In the genomic region with DNA sequence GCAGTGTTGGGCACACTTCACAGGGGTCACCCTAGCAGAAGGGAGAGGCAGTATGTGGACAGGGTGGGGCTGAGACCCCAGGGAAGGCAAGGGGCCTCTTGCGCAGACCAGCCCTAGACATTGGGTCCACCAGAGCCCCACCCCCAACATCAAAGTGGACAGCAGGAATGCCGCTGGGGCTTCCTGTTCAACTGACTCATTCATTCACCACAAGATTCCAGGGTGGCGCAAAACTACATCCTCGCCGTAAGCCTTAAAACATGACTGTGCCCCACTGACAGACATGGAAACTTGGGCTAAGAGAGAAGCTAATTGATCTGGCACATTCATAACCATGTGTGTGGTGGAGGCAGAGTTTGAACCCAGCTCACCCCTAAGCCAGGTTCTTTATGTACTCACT, we compare ENCODE assay signal across 13 cellular contexts. TPM values are rescaled to one million over a fixed set of nuclear protein-coding genes. Genes with fewer than 3 reads are reported as not detected.
DNase-seq lines count a peak whose midpoint lies in the region; ATAC-seq and TF ChIP-seq lines count a peak whose summit lies in the region.
"Had no signal": no experiment of that assay in that cellular context is flagged by ENCODE, and none has a peak within 500 bp of the region (broad histone marks: within the 10 kb centered on the region; RNA-seq: fewer than 3 reads in every experiment).

No MANE protein-coding gene starts in this region.

- WGBS in mesodermal cell (ENCODE audit: insufficient coverage in 2 of 2), 2 experiments, result 90 to 100% methylated on average over 3 to 5 of the region's 5 CpGs

- H3K36me3 Mint-ChIP-seq in central memory CD8-positive, alpha-beta T cell (ENCODE audit: insufficient read depth), result no peaks in the 10 kb centered on the region

- H3K27ac ChIP-seq in mesodermal cell (ENCODE audit: low read depth, low read length, severe bottlenecking), result peak overlapping the region; percentile 45
- H3K27ac ChIP-seq in gastrocnemius medialis, result no peak overlapping the region
- H3K27ac ChIP-seq: dorsolateral prefrontal cortex, psoas muscle, VCaP had no signal

- H3K27me3 Mint-ChIP-seq in central memory CD8-positive, alpha-beta T cell, result peaks cover 57% of the 10 kb centered on the region

- no peak overlapping the region for H3K4me3 ChIP-seq in AG10803 (ENCODE audit: low read length)
- H3K4me3 ChIP-seq in mesodermal cell (ENCODE audit: extremely low read depth, insufficient read depth, low read length, poor library complexity, severe bottlenecking), result no peak overlapping the region
- H3K4me3 ChIP-seq in gastrocnemius medialis, result no peak overlapping the region
- H3K4me3 ChIP-seq: dorsolateral prefrontal cortex, MG63, psoas muscle had no signal

- ATAC-seq in central memory CD8-positive, alpha-beta T cell (replicated peaks; ENCODE audit: extremely low read depth, poor library complexity, severe bottlenecking), result no peak
- ATAC-seq in gastrocnemius medialis, result no peak
- ATAC-seq: psoas muscle had no signal

- no peak for TF ChIP-seq CTCF in AG10803 (conservative IDR thresholded peaks at IDR 0.05; ENCODE audit: low read length)
- TF ChIP-seq CTCF in gastrocnemius medialis (IDR thresholded peaks at IDR 0.05 in 4 of 5, conservative IDR thresholded peaks at IDR 0.05 in 1 of 5), result no peak

- TF ChIP-seq POLR2A in gastrocnemius medialis (IDR thresholded peaks at IDR 0.05), result no peak

- no peaks in the 10 kb centered on the region for H3K9me3 Mint-ChIP-seq in central memory CD8-positive, alpha-beta T cell
- H3K9me3 Mint-ChIP-seq: activated T-helper 2 cell treated with anti-CD3 and anti-CD28 coated beads, Interferon-gamma antibody, Interleukin-2, Interleukin-4, amounts not matched to agents 10 μg/mL and 5 μg/mL and 100 μg/mL, durations not matched to agents 14 hours and 24 hours and 36 hours had no signal

- intact Hi-C loops in gastrocnemius medialis (cut with DNase I; ENCODE audit: low total_unique reads), result no loop called here

- H3K4me1 Mint-ChIP-seq in central memory CD8-positive, alpha-beta T cell, result no peaks in the 10 kb centered on the region

- no peaks in the 10 kb centered on the region for H3K9me3 ChIP-seq in mesodermal cell (ENCODE audit: control insufficient read depth, low read length)
- H3K9me3 ChIP-seq in gastrocnemius medialis, result no peaks in the 10 kb centered on the region
- H3K9me3 ChIP-seq: MG63, psoas muscle had no signal

- peak; percentile 96 for DNase-seq in AG10803 (ENCODE audit: low read depth)
- DNase-seq in LoVo (ENCODE audit: low spot score), result peak; percentile 45
- DNase-seq in central memory CD8-positive, alpha-beta T cell (ENCODE audit: low spot score in 2 of 2), result no peak
- DNase-seq in NCI-H1930 (lab: John Stamatoyannopoulos, UW), result no peak
- DNase-seq in NCI-H2171 treated with DMSO at 0.1 percent for 48 hours (lab: John Stamatoyannopoulos, UW), result no peak
- no peak for DNase-seq in gastrocnemius medialis
- DNase-seq in central memory CD4-positive, alpha-beta T cell, result no peak
- DNase-seq: dorsolateral prefrontal cortex, MG63, psoas muscle had no signal

- H3K27me3 ChIP-seq in gastrocnemius medialis, result no peaks in the 10 kb centered on the region
- H3K27me3 ChIP-seq: dorsolateral prefrontal cortex, MG63 had no signal

- H3K36me3 ChIP-seq in mesodermal cell (ENCODE audit: control insufficient read depth, insufficient read depth, low read length) (no peaks in the 10 kb centered on the region), gastrocnemius medialis (no peaks in the 10 kb centered on the region)

- H3K4me1 ChIP-seq in mesodermal cell (ENCODE audit: control insufficient read depth, insufficient read depth, low read length, poor library complexity, severe bottlenecking), result peaks cover 40% of the 10 kb centered on the region
- no peaks in the 10 kb centered on the region for H3K4me1 ChIP-seq in gastrocnemius medialis
- H3K4me1 ChIP-seq: psoas muscle had no signal

- in situ Hi-C loops in gastrocnemius medialis (cut with MboI; ENCODE audit: low sequenced_read_pairs in 4 of 4), result no loop called here

- peak overlapping the region; percentile 61 for H3K27ac Mint-ChIP-seq in central memory CD8-positive, alpha-beta T cell (ENCODE audit: low read depth)
- H3K27ac Mint-ChIP-seq: activated T-helper 2 cell treated with anti-CD3 and anti-CD28 coated beads, Interferon-gamma antibody, Interleukin-2, Interleukin-4, amounts not matched to agents 10 μg/mL and 5 μg/mL and 100 μg/mL, durations not matched to agents 14 hours and 24 hours and 36 hours had no signal

- no peak overlapping the region for H3K4me3 Mint-ChIP-seq in central memory CD8-positive, alpha-beta T cell

RNA-seq across cellular contexts. Expression of gene COL16A1, which starts 14.0 kb away (rescaled TPM):
- polyA plus RNA-seq in mesodermal cell (2013, experiment 1 of 2), result 7.2 TPM
- 4.3 TPM for polyA plus RNA-seq in mesodermal cell (2013, experiment 2 of 2)
- 10 to 100 TPM in 1 of 4 donors, 1 to 10 TPM in 3; 4.3 to 11.4 (median 5.3) TPM for total RNA-seq in gastrocnemius medialis
- total RNA-seq: activated T-helper 2 cell treated with anti-CD3 and anti-CD28 coated beads, Interferon-gamma antibody, Interleukin-2, Interleukin-4, amounts not matched to agents 10 μg/mL and 5 μg/mL and 100 μg/mL, durations not matched to agents 14 hours and 24 hours and 36 hours had no signal

RNA-seq across cellular contexts. Expression of gene PEF1, which starts 45.1 kb away (rescaled TPM):
- polyA plus RNA-seq in mesodermal cell (2013, experiment 1 of 2), result 68.4 TPM
- polyA plus RNA-seq in mesodermal cell (2013, experiment 2 of 2), result 58.6 TPM
- total RNA-seq in gastrocnemius medialis, result 10 to 100 TPM; 29.5 to 53.1 (median 42.7) TPM

Comparison
In these comparisons a context has a peak if more than half of its experiments do, and no peak if none do; other contexts are left out.
1. DNase-seq: peak in AG10803 (single experiment) and LoVo (single experiment); none in central memory CD8-positive, alpha-beta T cell (0 of 2), NCI-H1930 (0 of 2), NCI-H2171 treated with DMSO at 0.1 percent for 48 hours (single experiment), gastrocnemius medialis (0 of 2) and central memory CD4-positive, alpha-beta T cell (single experiment).